Comparison of ENCODE assay signal across 11 cellular contexts in the genomic region with DNA sequence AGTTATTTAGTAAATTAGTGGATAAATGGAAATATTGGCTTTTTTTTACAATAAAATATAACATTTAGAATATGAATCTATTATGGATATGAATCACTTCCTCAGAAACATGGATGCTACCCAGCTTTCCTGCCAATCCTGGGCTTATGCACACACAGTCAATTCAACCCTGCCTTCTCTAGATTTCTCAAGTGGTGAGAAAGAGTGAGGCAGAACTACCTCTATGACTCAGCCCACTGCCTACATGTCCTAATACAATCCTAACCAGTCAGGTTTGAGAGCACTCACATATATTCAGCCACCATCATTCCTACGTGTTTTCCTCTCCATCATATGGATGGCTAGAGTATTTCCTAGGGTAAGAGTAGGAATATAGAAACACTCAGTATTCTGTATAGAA.
A peak's percentile ranks its signal among the peaks of the same experiment; 100 is the strongest.
DNase-seq lines count a peak whose midpoint lies in the region; ATAC-seq and TF ChIP-seq lines count a peak whose summit lies in the region.
"Had no signal": no experiment of that assay in that cellular context is flagged by ENCODE, and none has a peak within 500 bp of the region (broad histone marks: within the 10 kb centered on the region; RNA-seq: fewer than 3 reads in every experiment).

No MANE protein-coding gene starts in this region.

- H3K4me3 ChIP-seq in brain microvascular endothelial cell (ENCODE audit: low read depth, low read length), result no peak overlapping the region
- H3K4me3 ChIP-seq: psoas muscle had no signal

- peak; percentile 35 for DNase-seq in ACHN
- DNase-seq in brain microvascular endothelial cell, result peak; percentile 32
- DNase-seq in SHP77 treated with DMSO at 0.1 percent for 48 hours (lab: John Stamatoyannopoulos, UW), result no peak
- DNase-seq in amniotic stem cell (lab: John Stamatoyannopoulos, UW), result no peak
- no peak for DNase-seq in activated CD4-positive, alpha-beta T cell treated with anti-CD3 and anti-CD28 coated beads, Interleukin-2, amount 50 U/mL, for 4 hours
- DNase-seq: GDM1, NCI-H2029, psoas muscle had no signal

- no peak overlapping the region for H3K4me3 Mint-ChIP-seq in stimulated activated memory B cell treated with anti-CD40 and anti-IgM and Interleukin-4, amounts not matched to agents 10 μg/mL and 1 μg/mL and 100 μg/mL, for 72 hours

- no peaks in the 10 kb centered on the region for H3K9me3 Mint-ChIP-seq in stimulated activated memory B cell treated with anti-CD40 and anti-IgM and Interleukin-4, amounts not matched to agents 10 μg/mL and 1 μg/mL and 100 μg/mL, for 72 hours

- no peak overlapping the region for H3K27ac ChIP-seq in brain microvascular endothelial cell
- H3K27ac ChIP-seq: psoas muscle had no signal

- peak; percentile 41 for ATAC-seq in GM19372 (IDR thresholded peaks at IDR 0.05; ENCODE audit: low read depth, unreplicated experiment)
- peak; percentile 73 for ATAC-seq in HG03354 (IDR thresholded peaks at IDR 0.05; ENCODE audit: poor library complexity, severe bottlenecking, unreplicated experiment)
- no peak for ATAC-seq in stimulated activated memory B cell treated with anti-CD40 and anti-IgM and Interleukin-4, amounts not matched to agents 10 μg/mL and 1 μg/mL and 100 μg/mL, for 72 hours
- ATAC-seq: psoas muscle had no signal

- in situ Hi-C loops in ACHN (cut with HindIII; ENCODE audit: low pct_ligation_motif_present, low pct_unique_long_range_greater_than_20kb, low sequenced_read_pairs), result no loop called here
- in situ Hi-C loops in brain microvascular endothelial cell (cut with HindIII; ENCODE audit: low pct_ligation_motif_present, low sequenced_read_pairs), result no loop called here

- no peak overlapping the region for H3K27ac Mint-ChIP-seq in stimulated activated memory B cell treated with anti-CD40 and anti-IgM and Interleukin-4, amounts not matched to agents 10 μg/mL and 1 μg/mL and 100 μg/mL, for 72 hours

- no peak for TF ChIP-seq CTCF in brain microvascular endothelial cell (IDR thresholded peaks at IDR 0.05; ENCODE audit: low read depth, low read length, missing control alignments)

- no peaks in the 10 kb centered on the region for H3K36me3 ChIP-seq in brain microvascular endothelial cell (replicated peaks)

- H3K4me1 Mint-ChIP-seq in stimulated activated memory B cell treated with anti-CD40 and anti-IgM and Interleukin-4, amounts not matched to agents 10 μg/mL and 1 μg/mL and 100 μg/mL, for 72 hours, result no peaks in the 10 kb centered on the region

- H3K36me3 Mint-ChIP-seq in stimulated activated memory B cell treated with anti-CD40 and anti-IgM and Interleukin-4, amounts not matched to agents 10 μg/mL and 1 μg/mL and 100 μg/mL, for 72 hours, result no peaks in the 10 kb centered on the region

- H3K27me3 Mint-ChIP-seq in stimulated activated memory B cell treated with anti-CD40 and anti-IgM and Interleukin-4, amounts not matched to agents 10 μg/mL and 1 μg/mL and 100 μg/mL, for 72 hours, result no peaks in the 10 kb centered on the region

- no peaks in the 10 kb centered on the region for H3K27me3 ChIP-seq in brain microvascular endothelial cell (replicated peaks)

Comparison
In these comparisons a context has a peak if more than half of its experiments do, and no peak if none do; other contexts are left out.
1. DNase-seq: peak in ACHN (single experiment) and brain microvascular endothelial cell (single experiment); none in SHP77 treated with DMSO at 0.1 percent for 48 hours (single experiment), amniotic stem cell (single experiment) and activated CD4-positive, alpha-beta T cell treated with anti-CD3 and anti-CD28 coated beads, Interleukin-2, amount 50 U/mL, for 4 hours (0 of 2).